21 cellular contexts compared by ENCODE assay signal in the genomic region with DNA sequence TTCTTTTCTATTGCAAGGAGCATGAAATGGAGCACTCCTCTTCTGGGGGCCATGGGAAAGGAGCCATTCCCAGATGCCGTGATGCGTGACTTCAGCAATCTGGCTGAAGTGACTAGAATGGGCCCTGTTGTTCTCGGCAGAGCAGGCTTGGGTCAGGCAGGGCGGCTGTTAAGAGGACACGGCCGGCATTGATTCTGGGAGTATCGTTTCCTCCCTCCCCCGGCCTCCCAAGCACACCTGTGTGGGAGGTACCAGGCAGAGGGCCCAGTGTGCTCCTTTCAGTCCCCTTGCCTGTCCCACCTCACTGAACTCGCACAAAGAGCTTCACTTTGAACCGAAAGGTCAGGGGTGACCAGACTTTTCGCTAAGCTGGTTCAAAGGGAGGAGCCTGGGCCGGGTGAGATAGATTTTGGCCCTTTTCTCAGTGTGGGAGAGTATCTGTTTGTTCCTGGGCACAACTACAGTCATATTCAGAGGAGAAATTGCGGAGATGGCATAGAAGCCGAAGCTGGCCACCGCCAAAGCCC.
"Had no signal": no experiment of that assay in that cellular context is flagged by ENCODE, and none has a peak within 500 bp of the region (broad histone marks: within the 10 kb centered on the region; RNA-seq: fewer than 3 reads in every experiment).

No MANE protein-coding gene starts in this region.

- H3K9me3 Mint-ChIP-seq: naive thymus-derived CD8-positive, alpha-beta T cell; stimulated activated memory B cell treated with anti-CD40 and anti-IgM and Interleukin-4, amounts not matched to agents 10 μg/mL and 1 μg/mL and 100 μg/mL, for 72 hours; stimulated activated naive CD8-positive, alpha-beta T cell treated with anti-CD3 and anti-CD28 coated beads, Interleukin-15, Interleukin-2, amounts not matched to agents 100 ng/mL and 50 ng/mL, for 24 hours had no signal

- H3K27ac ChIP-seq: colonic mucosa, esophagus squamous epithelium, foreskin keratinocyte, neutrophil, right atrium auricular region, spleen, testis, transverse colon had no signal

- DNase-seq: cerebellar nuclear complex; colonic mucosa; dermis blood vessel endothelial cell; esophagus squamous epithelium; foreskin keratinocyte; kidney; left cardiac atrium; left ventricle myocardium superior; mesendoderm; naive thymus-derived CD8-positive, alpha-beta T cell; spleen; stimulated activated CD4-positive, alpha-beta T cell treated with anti-CD3 and anti-CD28 coated beads, Interleukin-15, amount 100 ng/mL, for 24 hours; stimulated activated CD4-positive, alpha-beta T cell treated with anti-CD3 and anti-CD28 coated beads, Interleukin-1b, Interleukin-23, amount 100 ng/mL, for 48 hours; stimulated activated CD4-positive, alpha-beta T cell treated with anti-CD3 and anti-CD28 coated beads, Interleukin-4, amount 100 ng/mL, for 24 hours; testis; transverse colon had no signal

- ATAC-seq: foreskin keratinocyte; left cardiac atrium; naive thymus-derived CD8-positive, alpha-beta T cell; stimulated activated memory B cell treated with anti-CD40 and anti-IgM and Interleukin-4, amounts not matched to agents 10 μg/mL and 1 μg/mL and 100 μg/mL, for 72 hours had no signal

- H3K36me3 Mint-ChIP-seq: naive thymus-derived CD8-positive, alpha-beta T cell; stimulated activated memory B cell treated with anti-CD40 and anti-IgM and Interleukin-4, amounts not matched to agents 10 μg/mL and 1 μg/mL and 100 μg/mL, for 72 hours had no signal

- H3K4me3 ChIP-seq: colonic mucosa, esophagus squamous epithelium, lung, right atrium auricular region, spleen, testis, transverse colon had no signal

- H3K27ac Mint-ChIP-seq: naive thymus-derived CD8-positive, alpha-beta T cell; stimulated activated memory B cell treated with anti-CD40 and anti-IgM and Interleukin-4, amounts not matched to agents 10 μg/mL and 1 μg/mL and 100 μg/mL, for 72 hours; stimulated activated naive CD8-positive, alpha-beta T cell treated with anti-CD3 and anti-CD28 coated beads, Interleukin-15, Interleukin-2, amounts not matched to agents 100 ng/mL and 50 ng/mL, for 24 hours had no signal

- H3K27me3 ChIP-seq: colonic mucosa, esophagus squamous epithelium, foreskin keratinocyte, neutrophil, right atrium auricular region, spleen, testis, transverse colon had no signal

- H3K27me3 Mint-ChIP-seq: stimulated activated naive CD8-positive, alpha-beta T cell treated with anti-CD3 and anti-CD28 coated beads, Interleukin-15, Interleukin-2, amounts not matched to agents 100 ng/mL and 50 ng/mL, for 24 hours had no signal

- H3K4me1 ChIP-seq: colonic mucosa, foreskin keratinocyte had no signal

- H3K4me1 Mint-ChIP-seq: naive thymus-derived CD8-positive, alpha-beta T cell; stimulated activated memory B cell treated with anti-CD40 and anti-IgM and Interleukin-4, amounts not matched to agents 10 μg/mL and 1 μg/mL and 100 μg/mL, for 72 hours had no signal

- H3K9me3 ChIP-seq: colonic mucosa, esophagus squamous epithelium, neutrophil, right atrium auricular region, testis, transverse colon had no signal

- H3K36me3 ChIP-seq: colonic mucosa, neutrophil, right atrium auricular region, spleen, transverse colon had no signal

- H3K4me3 Mint-ChIP-seq: naive thymus-derived CD8-positive, alpha-beta T cell; stimulated activated memory B cell treated with anti-CD40 and anti-IgM and Interleukin-4, amounts not matched to agents 10 μg/mL and 1 μg/mL and 100 μg/mL, for 72 hours; stimulated activated naive CD8-positive, alpha-beta T cell treated with anti-CD3 and anti-CD28 coated beads, Interleukin-15, Interleukin-2, amounts not matched to agents 100 ng/mL and 50 ng/mL, for 24 hours had no signal
